ENCODE assay signal across 9 cellular contexts in the genomic region with DNA sequence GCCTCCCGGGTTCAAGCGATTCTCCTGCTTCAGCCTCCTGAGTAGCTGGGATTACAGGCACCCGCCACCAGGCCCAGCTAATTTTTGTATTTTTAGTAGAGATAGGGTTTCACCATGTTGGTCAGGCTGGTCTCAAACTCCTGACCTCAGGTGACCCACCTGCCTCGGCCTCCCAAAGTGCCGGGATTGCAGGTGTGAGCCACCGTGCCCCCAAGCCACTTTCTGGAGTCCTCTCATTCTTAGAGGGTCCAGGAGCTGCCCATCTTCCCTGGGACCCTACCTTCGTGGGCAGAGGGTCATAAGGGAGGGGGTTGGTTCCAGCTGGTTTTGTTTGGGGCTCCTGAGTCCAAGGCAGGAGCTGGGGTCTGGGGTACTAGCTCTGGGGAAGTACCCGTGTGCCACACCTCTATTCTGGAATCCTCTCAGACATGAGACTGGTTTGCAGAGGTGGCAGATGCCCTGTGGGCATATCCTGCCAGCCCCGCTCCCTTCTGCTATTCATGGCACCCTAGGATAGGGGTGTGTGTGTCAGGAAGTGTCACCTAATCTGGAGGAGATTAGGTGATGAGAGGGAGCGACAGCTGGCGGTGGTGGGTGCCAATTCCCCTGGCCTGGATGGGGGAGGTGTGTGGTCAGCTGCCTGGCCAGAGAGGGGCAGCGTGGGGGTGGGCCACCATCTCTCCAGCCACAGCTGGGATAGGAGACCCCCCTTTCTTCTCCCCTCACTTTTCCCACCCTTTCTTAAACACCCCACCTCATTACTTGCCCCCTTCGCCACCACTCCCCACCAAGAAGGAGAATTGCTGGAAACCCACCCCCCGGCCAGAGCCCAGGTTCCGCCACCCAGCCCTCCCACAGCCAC. TPM values are rescaled to one million over a fixed set of nuclear protein-coding genes. Genes with fewer than 3 reads are reported as not detected.
A peak's percentile ranks its signal among the peaks of the same experiment; 100 is the strongest.
DNase-seq lines count a peak whose midpoint lies in the region; ATAC-seq and TF ChIP-seq lines count a peak whose summit lies in the region.
"Had no signal": no experiment of that assay in that cellular context is flagged by ENCODE, and none has a peak within 500 bp of the region (broad histone marks: within the 10 kb centered on the region; RNA-seq: fewer than 3 reads in every experiment).

No MANE protein-coding gene starts in this region.

- 80% methylated on average over 13 of the region's 15 CpGs for WGBS in mesenchymal stem cell

- no peak overlapping the region for H4K91ac ChIP-seq in mesenchymal stem cell (ENCODE audit: low read length)

- no peak overlapping the region for H2AFZ ChIP-seq in mesenchymal stem cell (ENCODE audit: low read depth, low read length)

- DNase-seq in A673 (ENCODE audit: low spot score) (no peak), HAP-1 (ENCODE audit: low spot score in 2 of 2) (no peak), mesenchymal stem cell (no peak), posterior cingulate gyrus (no peak), EL (no peak), NCI-H1105 (lab: John Stamatoyannopoulos, UW) (no peak)
- no peak for DNase-seq in activated CD8-positive, alpha-beta T cell treated with anti-CD3 and anti-CD28 coated beads, Interleukin-2, amount 10 ng/mL, durations not matched to agents 7 days and 5 days
- DNase-seq: NCI-H446 had no signal

- peaks cover 38% of the 10 kb centered on the region for H3K4me1 Mint-ChIP-seq in activated CD8-positive, alpha-beta T cell treated with anti-CD3 and anti-CD28 coated beads, Interleukin-2, amount 10 ng/mL, durations not matched to agents 7 days and 5 days (ENCODE audit: low read depth)

- H3K9me3 ChIP-seq in A673 (ENCODE audit: low read depth, low read length, poor library complexity, severe bottlenecking) (no peaks in the 10 kb centered on the region), HAP-1 (no peaks in the 10 kb centered on the region), mesenchymal stem cell (ENCODE audit: control insufficient read depth, low read length) (no peaks in the 10 kb centered on the region)

- no peak for ATAC-seq in activated CD8-positive, alpha-beta T cell treated with anti-CD3 and anti-CD28 coated beads, Interleukin-2, amount 10 ng/mL, durations not matched to agents 7 days and 5 days
- ATAC-seq in HG02759 (IDR thresholded peaks at IDR 0.05; ENCODE audit: unreplicated experiment) = no peak

- no peak overlapping the region for H2BK5ac ChIP-seq in mesenchymal stem cell (ENCODE audit: low read depth, low read length, poor library complexity, severe bottlenecking)

- H3K9me3 Mint-ChIP-seq in activated CD8-positive, alpha-beta T cell treated with anti-CD3 and anti-CD28 coated beads, Interleukin-2, amount 10 ng/mL, durations not matched to agents 7 days and 5 days (ENCODE audit: insufficient read depth) = no peaks in the 10 kb centered on the region

- H3K4me3 ChIP-seq in A673 (ENCODE audit: low read depth, low read length, poor library complexity, severe bottlenecking) (peak overlapping the region; percentile 81), HAP-1 (peak overlapping the region; percentile 96; the same call in 1 of the 2 replicates), mesenchymal stem cell (ENCODE audit: insufficient read depth in 1 of 2, low read depth in 1 of 2, low read length in 2 of 2) (no peak overlapping the region)

- no peak overlapping the region for H2BK120ac ChIP-seq in mesenchymal stem cell (ENCODE audit: low read depth, low read length)

- no peak overlapping the region for H3K18ac ChIP-seq in mesenchymal stem cell (ENCODE audit: low read depth in 1 of 2, low read length in 2 of 2)

- no peak for TF ChIP-seq CTCF in A673 (conservative IDR thresholded peaks at IDR 0.05; ENCODE audit: low read depth, low read length)

- H3K36me3 ChIP-seq in A673 (ENCODE audit: insufficient read depth, low read length, poor library complexity, severe bottlenecking) (peaks cover 31% of the 10 kb centered on the region), HAP-1 (replicated peaks) (peaks cover 33% of the 10 kb centered on the region), mesenchymal stem cell (ENCODE audit: control insufficient read depth in 1 of 2, insufficient read depth in 2 of 2, low read depth in 1 of 2, low read length in 2 of 2) (peaks cover 25 to 32% of the 10 kb centered on the region in 2 experiments)

- no peak overlapping the region for H2BK15ac ChIP-seq in mesenchymal stem cell (ENCODE audit: low read depth, poor library complexity, severe bottlenecking)

- H3K27ac ChIP-seq in A673 (ENCODE audit: low read depth, low read length, poor library complexity, severe bottlenecking) (peak overlapping the region; percentile 57), mesenchymal stem cell (ENCODE audit: low read length, poor library complexity, severe bottlenecking) (no peak overlapping the region)

- no peaks in the 10 kb centered on the region for H3K27me3 ChIP-seq in A673 (replicated peaks; ENCODE audit: insufficient read depth, low read depth, low read length, poor library complexity)
- H3K27me3 ChIP-seq in HAP-1 (ENCODE audit: low read depth) = no peaks in the 10 kb centered on the region
- no peaks in the 10 kb centered on the region for H3K27me3 ChIP-seq in mesenchymal stem cell (ENCODE audit: control insufficient read depth in 1 of 2, insufficient read depth in 1 of 2, low read length in 2 of 2)

- no peaks in the 10 kb centered on the region for H3K27me3 Mint-ChIP-seq in activated CD8-positive, alpha-beta T cell treated with anti-CD3 and anti-CD28 coated beads, Interleukin-2, amount 10 ng/mL, durations not matched to agents 7 days and 5 days (ENCODE audit: low read depth)

- H4K8ac ChIP-seq in mesenchymal stem cell (ENCODE audit: low read length) = no peak overlapping the region

- no TSS peak for BruUV-seq in A673 (replicated peaks; lab: Mats Ljungman, UMichigan)

- in situ Hi-C loops in HAP-1 (cut with MboI; ENCODE audit: low sequenced_read_pairs) = loop anchor here (10.0 kb wide), 1 partner anchor 84 kb away; a partner anchor contains a TSS

- CTCF ChIA-PET in A673 (lab: Charles Lee) = interaction anchor here (0.5 to 1.2 kb wide), 4 partner anchors 11 to 411 kb away, joined by 3 to 5 read pairs (median 5); a partner anchor contains a TSS
- CTCF ChIA-PET in activated CD8-positive, alpha-beta T cell treated with anti-CD3 and anti-CD28 coated beads, Interleukin-2, amount 10 ng/mL, durations not matched to agents 7 days and 5 days (lab: Charles Lee) = interaction anchor here (0.7 to 4.9 kb wide), 19 partner anchors 9 to 228 kb away, joined by 3 to 45 read pairs (median 4); a partner anchor contains a TSS

- POLR2A ChIA-PET in A673 (lab: Charles Lee; ENCODE audit: low non-redundant PET) = no interaction called here
- POLR2A ChIA-PET in activated CD8-positive, alpha-beta T cell treated with anti-CD3 and anti-CD28 coated beads, Interleukin-2, amount 10 ng/mL, durations not matched to agents 7 days and 5 days (lab: Charles Lee) = interaction anchor here (0.8 to 4.4 kb wide), 4 partner anchors 15 to 99 kb away, joined by 3 to 24 read pairs (median 3); a partner anchor contains a TSS

- H3K4ac ChIP-seq in mesenchymal stem cell (ENCODE audit: low read depth in 1 of 2, low read length in 2 of 2) = no peak overlapping the region

- no peak overlapping the region for H3K23ac ChIP-seq in mesenchymal stem cell (ENCODE audit: low read length in 2 of 2)

- H3K4me2 ChIP-seq in mesenchymal stem cell (ENCODE audit: low read length, poor library complexity, severe bottlenecking) = peak overlapping the region; percentile 54

- peaks cover 6% of the 10 kb centered on the region for H3K79me1 ChIP-seq in mesenchymal stem cell (replicated peaks; ENCODE audit: low read length, poor library complexity, severe bottlenecking)

- H3K4me1 ChIP-seq in A673 (ENCODE audit: insufficient read depth, low read length, poor library complexity, severe bottlenecking) (peaks cover 29% of the 10 kb centered on the region), HAP-1 (peaks cover 23% of the 10 kb centered on the region), mesenchymal stem cell (ENCODE audit: control insufficient read depth, insufficient read depth, low read depth, low read length) (peaks cover 34% of the 10 kb centered on the region)

- H3K36me3 Mint-ChIP-seq in activated CD8-positive, alpha-beta T cell treated with anti-CD3 and anti-CD28 coated beads, Interleukin-2, amount 10 ng/mL, durations not matched to agents 7 days and 5 days (ENCODE audit: low read depth) = peaks cover 25% of the 10 kb centered on the region

- H3K14ac ChIP-seq in mesenchymal stem cell (ENCODE audit: low read length in 2 of 2) = no peak overlapping the region

- no peak overlapping the region for H2AK5ac ChIP-seq in mesenchymal stem cell (ENCODE audit: low read length, severe bottlenecking)

- intact Hi-C loops in A673 (cut with micrococcal nuclease; ENCODE audit: unreplicated experiment) (loop anchor here (5.0 kb wide), 2 partner anchors 87 to 107 kb away; a partner anchor contains a TSS), posterior cingulate gyrus (cut with DNase I) (loop anchor here (5.0 kb wide), 2 partner anchors 37 to 87 kb away; a partner anchor contains a TSS)

- H3K4me3 Mint-ChIP-seq in activated CD8-positive, alpha-beta T cell treated with anti-CD3 and anti-CD28 coated beads, Interleukin-2, amount 10 ng/mL, durations not matched to agents 7 days and 5 days = peak overlapping the region; percentile 85

- H3K27ac Mint-ChIP-seq in activated CD8-positive, alpha-beta T cell treated with anti-CD3 and anti-CD28 coated beads, Interleukin-2, amount 10 ng/mL, durations not matched to agents 7 days and 5 days = peak overlapping the region; percentile 34

- H2BK12ac ChIP-seq in mesenchymal stem cell (ENCODE audit: low read length in 2 of 2) = peak overlapping the region in 1 of 2 experiments; percentile 55

- H3K9ac ChIP-seq in mesenchymal stem cell (ENCODE audit: low read length) = no peak overlapping the region

RNA-seq across cellular contexts. Expression of a gene that starts 2.1 kb away (rescaled TPM):
- 523 and 536 TPM in 2 replicates for total RNA-seq in A673 (2021)
- 100 to 1,000 TPM; 160 to 169 TPM for total RNA-seq in activated CD8-positive, alpha-beta T cell treated with anti-CD3 and anti-CD28 coated beads, Interleukin-2, amount 10 ng/mL, durations not matched to agents 7 days and 5 days
- polyA plus RNA-seq in mesenchymal stem cell (2013, experiment 1 of 2) = 111 TPM
- 103 TPM for polyA plus RNA-seq in mesenchymal stem cell (2013, experiment 2 of 2)

RNA-seq across cellular contexts. Expression of a gene that starts 10.2 kb away (rescaled TPM):
- total RNA-seq in A673 (2021) = 4.3 TPM in 2 replicates
- total RNA-seq in activated CD8-positive, alpha-beta T cell treated with anti-CD3 and anti-CD28 coated beads, Interleukin-2, amount 10 ng/mL, durations not matched to agents 7 days and 5 days = 1 to 10 TPM; 4.4 to 4.5 TPM
- 0.68 TPM for polyA plus RNA-seq in mesenchymal stem cell (2013, experiment 1 of 2)
- 0.44 TPM for polyA plus RNA-seq in mesenchymal stem cell (2013, experiment 2 of 2)

RNA-seq across cellular contexts. Expression of a gene that starts 11.7 kb away (rescaled TPM):
- total RNA-seq in A673 (2021) = 23.3 and 30.0 TPM in 2 replicates
- total RNA-seq in activated CD8-positive, alpha-beta T cell treated with anti-CD3 and anti-CD28 coated beads, Interleukin-2, amount 10 ng/mL, durations not matched to agents 7 days and 5 days = under 1 TPM; 0.52 to 0.82 TPM
- polyA plus RNA-seq in mesenchymal stem cell (2013, experiment 1 of 2) = 24.1 TPM
- polyA plus RNA-seq in mesenchymal stem cell (2013, experiment 2 of 2) = 23.0 TPM

RNA-seq across cellular contexts. Expression of a gene that starts 13.5 kb away (rescaled TPM):
- 97.4 and 99.1 TPM in 2 replicates for total RNA-seq in A673 (2021)
- 10 to 100 TPM; 84.7 to 87.7 TPM for total RNA-seq in activated CD8-positive, alpha-beta T cell treated with anti-CD3 and anti-CD28 coated beads, Interleukin-2, amount 10 ng/mL, durations not matched to agents 7 days and 5 days
- 20.5 TPM for polyA plus RNA-seq in mesenchymal stem cell (2013, experiment 1 of 2)
- 20.9 TPM for polyA plus RNA-seq in mesenchymal stem cell (2013, experiment 2 of 2)

RNA-seq across cellular contexts. Expression of a gene that starts 13.5 kb away (rescaled TPM):
- total RNA-seq in A673 (2021) = 81.7 and 88.0 TPM in 2 replicates
- total RNA-seq in activated CD8-positive, alpha-beta T cell treated with anti-CD3 and anti-CD28 coated beads, Interleukin-2, amount 10 ng/mL, durations not matched to agents 7 days and 5 days = 100 to 1,000 TPM; 133 to 137 TPM
- 73.1 TPM for polyA plus RNA-seq in mesenchymal stem cell (2013, experiment 1 of 2)
- 76.3 TPM for polyA plus RNA-seq in mesenchymal stem cell (2013, experiment 2 of 2)

Comparison
In these comparisons a context has a peak if more than half of its experiments do, and no peak if none do; other contexts are left out.
1. H3K4me3 ChIP-seq: peak in A673 (single experiment) and HAP-1 (single experiment); none in mesenchymal stem cell (0 of 2).
2. RNA of a gene that starts 11.7 kb away (total RNA-seq): 23.3 to 30.0 TPM in A673; 0.52 to 0.82 TPM in activated CD8-positive, alpha-beta T cell treated with anti-CD3 and anti-CD28 coated beads, Interleukin-2, amount 10 ng/mL, durations not matched to agents 7 days and 5 days; every median in the first group is over 10 times any median in the second.